Comparison of ENCODE assay signal across 17 cellular contexts in genomic region chr10:99533496-99534455, GRCh38. TPM values are rescaled to one million over a fixed set of nuclear protein-coding genes. Genes with fewer than 3 reads are reported as not detected.
DNase-seq lines count a peak whose midpoint lies in the region; ATAC-seq, FAIRE-seq and TF ChIP-seq lines count a peak whose summit lies in the region.
"Had no signal": no experiment of that assay in that cellular context is flagged by ENCODE, and none has a peak within 500 bp of the region (broad histone marks: within the 10 kb centered on the region; RNA-seq: fewer than 3 reads in every experiment).

No MANE protein-coding gene starts in this region.

- H3K9ac ChIP-seq in PC-3 (ENCODE audit: low read length) (no peak overlapping the region), rectal smooth muscle tissue (ENCODE audit: low read length) (peak overlapping the region; percentile 97), mesendoderm (ENCODE audit: low read length) (no peak overlapping the region)

- no peak overlapping the region for H4K5ac ChIP-seq in mesendoderm (ENCODE audit: low read length)

- ATAC-seq in PC-3: no peak
- ATAC-seq in GM21515 (IDR thresholded peaks at IDR 0.05; ENCODE audit: unreplicated experiment): no peak
- ATAC-seq: K562 had no signal

- no peaks in the 10 kb centered on the region for H3K9me2 ChIP-seq in PC-3 (replicated peaks; ENCODE audit: low read length)

- no peak overlapping the region for H2AFZ ChIP-seq in PC-3 (ENCODE audit: low read length)

- peaks cover 66% of the 10 kb centered on the region for H3K27me3 ChIP-seq in PC-3 (ENCODE audit: low read length)
- H3K27me3 ChIP-seq in rectal smooth muscle tissue (ENCODE audit: control insufficient read depth, insufficient read depth, low read length): peaks cover 26% of the 10 kb centered on the region
- H3K27me3 ChIP-seq in mesendoderm (ENCODE audit: insufficient read depth, low read length, poor library complexity): peaks cover 89% of the 10 kb centered on the region

- H3K27ac ChIP-seq in PC-3 (ENCODE audit: low read length) (no peak overlapping the region), rectal smooth muscle tissue (ENCODE audit: low read depth, low read length) (peak overlapping the region; percentile 99), mesendoderm (ENCODE audit: low read depth, low read length) (no peak overlapping the region)

- no peak overlapping the region for H4K8ac ChIP-seq in mesendoderm (ENCODE audit: low read depth, low read length)

- H2BK5ac ChIP-seq in mesendoderm (ENCODE audit: low read length): no peak overlapping the region

- H2BK15ac ChIP-seq in mesendoderm (replicated peaks; ENCODE audit: low read depth): no peak overlapping the region

- H4K20me1 ChIP-seq in PC-3 (ENCODE audit: low read length): no peaks in the 10 kb centered on the region; the same call in 1 of the 2 replicates

- WGBS in mesendoderm (ENCODE audit: extremely low coverage, insufficient coverage, low lambda C conversion rate): no CpG with 5 or more reads among the region's 39 CpGs

- no peaks in the 10 kb centered on the region for H3K79me1 ChIP-seq in mesendoderm (ENCODE audit: low read length)

- CTCF ChIA-PET in activated CD4-positive, alpha-beta T cell treated with anti-CD3 and anti-CD28 coated beads, Interleukin-2, amount 10 ng/mL, durations not matched to agents 7 days and 5 days (lab: Charles Lee): no interaction called here
- CTCF ChIA-PET in PC-3 (lab: Charles Lee): no interaction called here

- TF ChIP-seq CTCF in PC-3 (conservative IDR thresholded peaks at IDR 0.05; ENCODE audit: low read depth, low read length) (no peak), glutamatergic neuron (IDR thresholded peaks at IDR 0.05; ENCODE audit: partially characterized antibody, unreplicated experiment) (no peak)

- H3K23ac ChIP-seq in mesendoderm (ENCODE audit: low read length): no peak overlapping the region

- peak overlapping the region; percentile 6 for H3K4me3 Mint-ChIP-seq in activated CD4-positive, alpha-beta T cell treated with anti-CD3 and anti-CD28 coated beads, Interleukin-2, amount 10 ng/mL, durations not matched to agents 7 days and 5 days
- H3K4me3 Mint-ChIP-seq in glutamatergic neuron (ENCODE audit: unreplicated experiment): peak overlapping the region; percentile 80

- POLR2A ChIA-PET in activated CD4-positive, alpha-beta T cell treated with anti-CD3 and anti-CD28 coated beads, Interleukin-2, amount 10 ng/mL, durations not matched to agents 7 days and 5 days (lab: Charles Lee): no interaction called here
- POLR2A ChIA-PET in PC-3 (lab: Charles Lee; ENCODE audit: unreplicated experiment): no interaction called here

- no peak for DNase-seq in activated CD4-positive, alpha-beta T cell treated with anti-CD3 and anti-CD28 coated beads, Interleukin-2, amount 10 ng/mL, durations not matched to agents 7 days and 5 days
- no peak for DNase-seq in activated CD4-positive, alpha-beta T cell treated with anti-CD3 and anti-CD28 coated beads for 48 hours
- no peak for DNase-seq in PC-3
- DNase-seq in glutamatergic neuron: no peak
- no peak for DNase-seq in mesendoderm
- no peak for DNase-seq in urothelium cell line (ENCODE audit: low spot score)
- DNase-seq: activated T-cell treated with anti-CD3 and anti-CD28 coated beads for 4 hours, body of pancreas, DMS153, NCI-H1436 treated with DMSO at 0.1 percent for 48 hours, NCI-H526, occipital lobe had no signal

- no peak overlapping the region for H2AK5ac ChIP-seq in mesendoderm (ENCODE audit: low read length)

- peak overlapping the region; percentile 90; the same call in 1 of the 2 replicates for H3K4me2 ChIP-seq in PC-3 (ENCODE audit: low read length)
- H3K4me2 ChIP-seq in mesendoderm (ENCODE audit: low read length): no peak overlapping the region

- H3K9me3 Mint-ChIP-seq in activated CD4-positive, alpha-beta T cell treated with anti-CD3 and anti-CD28 coated beads, Interleukin-2, amount 10 ng/mL, durations not matched to agents 7 days and 5 days: peaks cover 4% of the 10 kb centered on the region
- peaks cover 24% of the 10 kb centered on the region for H3K9me3 Mint-ChIP-seq in glutamatergic neuron (ENCODE audit: unreplicated experiment)

- peaks cover 5% of the 10 kb centered on the region for H3K36me3 Mint-ChIP-seq in activated CD4-positive, alpha-beta T cell treated with anti-CD3 and anti-CD28 coated beads, Interleukin-2, amount 10 ng/mL, durations not matched to agents 7 days and 5 days (ENCODE audit: low read depth)
- no peaks in the 10 kb centered on the region for H3K36me3 Mint-ChIP-seq in glutamatergic neuron (ENCODE audit: unreplicated experiment)

- peaks cover 93% of the 10 kb centered on the region for H3K27me3 Mint-ChIP-seq in activated CD4-positive, alpha-beta T cell treated with anti-CD3 and anti-CD28 coated beads, Interleukin-2, amount 10 ng/mL, durations not matched to agents 7 days and 5 days
- peaks cover 66% of the 10 kb centered on the region for H3K27me3 Mint-ChIP-seq in glutamatergic neuron (ENCODE audit: unreplicated experiment)

- no peak overlapping the region for H3K18ac ChIP-seq in mesendoderm (ENCODE audit: low read length)

- no peak overlapping the region for H3K56ac ChIP-seq in mesendoderm (ENCODE audit: low read length)

- H3K36me3 ChIP-seq in PC-3 (ENCODE audit: low read depth, low read length) (no peaks in the 10 kb centered on the region), rectal smooth muscle tissue (ENCODE audit: control insufficient read depth, insufficient read depth, low read length) (no peaks in the 10 kb centered on the region), mesendoderm (ENCODE audit: control insufficient read depth, insufficient read depth, low read length) (no peaks in the 10 kb centered on the region)

- no TSS peak for BruUV-seq in PC-3 (replicated peaks; lab: Mats Ljungman, UMichigan)

- no peak for FAIRE-seq in urothelium cell line (lab: Jason Lieb, UNC)
- FAIRE-seq: K562, TTC549 had no signal

- no peaks in the 10 kb centered on the region for H3K9me3 ChIP-seq in PC-3 (ENCODE audit: low read length)
- H3K9me3 ChIP-seq: body of pancreas had no signal

- no peak overlapping the region for H2BK120ac ChIP-seq in mesendoderm (ENCODE audit: low read depth, low read length)

- intact Hi-C loops in PC-3 (cut with micrococcal nuclease): no loop called here

- H3K4me1 ChIP-seq in PC-3 (ENCODE audit: insufficient read depth, low read length) (0 out of 2 replicates have a peak, but pooled peaks cover 5% of the 10 kb centered on the region), rectal smooth muscle tissue (ENCODE audit: control insufficient read depth, insufficient read depth, low read length) (peaks cover 4% of the 10 kb centered on the region), mesendoderm (ENCODE audit: control insufficient read depth, low read depth, low read length) (peaks cover 3% of the 10 kb centered on the region)

- H3K4ac ChIP-seq in mesendoderm (ENCODE audit: low read depth, low read length): no peak overlapping the region

- peak overlapping the region; percentile 71 for H3K27ac Mint-ChIP-seq in activated CD4-positive, alpha-beta T cell treated with anti-CD3 and anti-CD28 coated beads, Interleukin-2, amount 10 ng/mL, durations not matched to agents 7 days and 5 days
- peak overlapping the region; percentile 7 for H3K27ac Mint-ChIP-seq in glutamatergic neuron (ENCODE audit: unreplicated experiment)

- peak overlapping the region; percentile 62; the same call in 1 of the 2 replicates for H3K4me3 ChIP-seq in PC-3 (ENCODE audit: low read length)
- peak overlapping the region; percentile 92 for H3K4me3 ChIP-seq in rectal smooth muscle tissue (ENCODE audit: low read length)
- H3K4me3 ChIP-seq in mesendoderm (ENCODE audit: low read length): no peak overlapping the region
- H3K4me3 ChIP-seq: body of pancreas, K562 had no signal

- H3K4me1 Mint-ChIP-seq in activated CD4-positive, alpha-beta T cell treated with anti-CD3 and anti-CD28 coated beads, Interleukin-2, amount 10 ng/mL, durations not matched to agents 7 days and 5 days: peaks cover 42% of the 10 kb centered on the region
- H3K4me1 Mint-ChIP-seq in glutamatergic neuron (ENCODE audit: low read depth, unreplicated experiment): peaks cover 12% of the 10 kb centered on the region

- H3K79me2 ChIP-seq in PC-3 (ENCODE audit: low read length) (no peaks in the 10 kb centered on the region), mesendoderm (ENCODE audit: control insufficient read depth, insufficient read depth, low read length) (no peaks in the 10 kb centered on the region)

- H3F3A ChIP-seq in PC-3 (ENCODE audit: low read length, unreplicated experiment): no peaks in the 10 kb centered on the region

RNA-seq across cellular contexts. Expression of gene NKX2-3, which starts 1.0 kb away (rescaled TPM):
- not detected for total RNA-seq in activated CD4-positive, alpha-beta T cell treated with anti-CD3 and anti-CD28 coated beads, Interleukin-2, amount 10 ng/mL, durations not matched to agents 7 days and 5 days
- total RNA-seq in PC-3 (2014; rRNA removed) (0.07 TPM in 1 of 2 replicates, not detected in the other), glutamatergic neuron (ENCODE audit: unreplicated experiment) (not detected)
- polyA plus RNA-seq in mesendoderm (2013, experiment 1 of 2): not detected
- not detected for polyA plus RNA-seq in mesendoderm (2013, experiment 2 of 2)
- total RNA-seq: K562, occipital lobe had no signal
- polyA plus RNA-seq: AG04450, K562 had no signal
